In genomic region chr2:46915811-46916630, GRCh38 we compare ENCODE assay signal across 1 cellular context.
TF ChIP-seq lines count a peak whose summit lies in the region.

No MANE protein-coding gene starts in this region.

TF ChIP-seq in SK-N-SH, 30 proteins besides CTCF, POLR2A, EP300 and RAD21 (continued from another document):
- TF ChIP-seq MAX (IDR thresholded peaks at IDR 0.05; ENCODE audit: low read depth), result peak; percentile 98
- TF ChIP-seq GABPA (IDR thresholded peaks at IDR 0.05; ENCODE audit: low read depth), result peak; percentile 86
- TF ChIP-seq REST (IDR thresholded peaks at IDR 0.05; ENCODE audit: low read depth, low read length), result peak; percentile 12; the same call in 1 of the 2 replicates
